In genomic region chr19:43644181-43644580, GRCh38 we compare ENCODE assay signal across 1 cellular context.
TF ChIP-seq lines count a peak whose summit lies in the region.

No MANE protein-coding gene starts in this region.

TF ChIP-seq in K562, 482 proteins besides CTCF, POLR2A, EP300 and RAD21:
- TF ChIP-seq BHLHE40 (IDR thresholded peaks at IDR 0.05; ENCODE audit: low read length): no peak
- TF ChIP-seq NFIC (IDR thresholded peaks at IDR 0.05): 0 out of 2 replicates have a peak, but pooled peaks have one; percentile 7
TF ChIP-seq in K562: peak in this region for 1.
